8 cellular contexts compared by ENCODE assay signal in the genomic region with DNA sequence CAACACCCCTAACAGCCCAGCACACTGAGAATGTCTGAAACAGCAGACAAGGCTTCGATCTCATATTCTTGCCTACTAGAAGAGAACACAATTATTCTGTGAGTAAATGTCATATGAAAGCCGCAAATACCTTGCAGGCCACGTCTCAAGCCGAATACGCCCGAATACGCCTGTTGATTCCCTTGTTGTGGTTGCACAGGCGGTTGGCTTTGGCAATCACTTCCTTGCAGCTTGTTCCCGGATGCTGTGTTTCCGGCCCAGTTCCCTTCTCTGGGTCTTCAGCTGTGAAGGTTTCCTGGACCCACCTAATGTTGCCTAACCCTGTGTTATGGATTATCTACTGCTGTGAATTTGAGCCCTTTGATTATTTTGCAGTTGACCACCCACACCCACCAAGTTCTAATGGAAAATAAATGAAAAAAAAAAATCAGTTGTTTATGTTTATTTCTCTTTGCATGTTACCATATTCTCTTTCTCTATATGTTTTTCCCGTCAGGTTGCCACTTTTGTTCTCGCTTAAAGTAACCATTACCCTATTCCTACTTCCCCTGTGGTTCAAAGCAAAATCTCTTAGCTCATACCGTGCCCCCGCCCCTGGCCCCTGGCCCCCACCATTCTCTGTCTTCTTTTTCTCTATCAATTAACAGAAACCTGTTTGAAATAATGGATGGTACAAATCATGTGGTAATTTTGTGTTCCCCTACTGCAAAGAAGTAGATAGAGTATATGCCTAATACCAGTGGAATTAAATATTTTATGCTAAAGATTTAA.
DNase-seq lines count a peak whose midpoint lies in the region; ATAC-seq, FAIRE-seq and TF ChIP-seq lines count a peak whose summit lies in the region.

No MANE protein-coding gene starts in this region.

- H3K9me3 Mint-ChIP-seq in activated naive CD8-positive, alpha-beta T cell (ENCODE audit: low read depth): no peaks in the 10 kb centered on the region
- no peaks in the 10 kb centered on the region for H3K9me3 Mint-ChIP-seq in progenitor cell of endocrine pancreas (ENCODE audit: low read depth)

- H3K27ac Mint-ChIP-seq in activated naive CD8-positive, alpha-beta T cell: peak overlapping the region; percentile 1
- no peak overlapping the region for H3K27ac Mint-ChIP-seq in progenitor cell of endocrine pancreas

- H3K4me3 Mint-ChIP-seq in activated naive CD8-positive, alpha-beta T cell: peak overlapping the region; percentile 83
- H3K4me3 Mint-ChIP-seq in progenitor cell of endocrine pancreas (ENCODE audit: low read depth): no peak overlapping the region

- ATAC-seq in GM18858 (IDR thresholded peaks at IDR 0.05; ENCODE audit: unreplicated experiment): peak; percentile 47
- no peak for ATAC-seq in GM19035 (IDR thresholded peaks at IDR 0.05; ENCODE audit: unreplicated experiment)
- ATAC-seq in HG03571 (IDR thresholded peaks at IDR 0.05; ENCODE audit: unreplicated experiment): no peak

- H3K27me3 Mint-ChIP-seq in activated naive CD8-positive, alpha-beta T cell: no peaks in the 10 kb centered on the region
- H3K27me3 Mint-ChIP-seq in progenitor cell of endocrine pancreas: no peaks in the 10 kb centered on the region

- peaks cover 23% of the 10 kb centered on the region for H3K4me1 Mint-ChIP-seq in activated naive CD8-positive, alpha-beta T cell (ENCODE audit: low read depth)
- no peaks in the 10 kb centered on the region for H3K4me1 Mint-ChIP-seq in progenitor cell of endocrine pancreas (ENCODE audit: low read depth)

- no peak for FAIRE-seq in RCC 7860 (lab: Jason Lieb, UNC)

- DNase-seq in RCC 7860 (ENCODE audit: low spot score) (peak; percentile 11), pons (ENCODE audit: low spot score) (peak; percentile 16), NCI-H748 treated with DMSO at 0.1 percent for 48 hours (lab: John Stamatoyannopoulos, UW) (no peak), progenitor cell of endocrine pancreas (ENCODE audit: low spot score, unreplicated experiment) (no peak)

- TF ChIP-seq CTCF in progenitor cell of endocrine pancreas (IDR thresholded peaks at IDR 0.05; ENCODE audit: unreplicated experiment): no peak

- H3K36me3 Mint-ChIP-seq in activated naive CD8-positive, alpha-beta T cell: no peaks in the 10 kb centered on the region
- H3K36me3 Mint-ChIP-seq in progenitor cell of endocrine pancreas (ENCODE audit: insufficient read depth): no peaks in the 10 kb centered on the region

Comparison
In these comparisons a context has a peak if more than half of its experiments do, and no peak if none do; other contexts are left out.
1. DNase-seq: peak in RCC 7860 (single experiment) and pons (single experiment); none in NCI-H748 treated with DMSO at 0.1 percent for 48 hours (single experiment) and progenitor cell of endocrine pancreas (single experiment).